Comparison of ENCODE assay signal across 21 cellular contexts in the genomic region with DNA sequence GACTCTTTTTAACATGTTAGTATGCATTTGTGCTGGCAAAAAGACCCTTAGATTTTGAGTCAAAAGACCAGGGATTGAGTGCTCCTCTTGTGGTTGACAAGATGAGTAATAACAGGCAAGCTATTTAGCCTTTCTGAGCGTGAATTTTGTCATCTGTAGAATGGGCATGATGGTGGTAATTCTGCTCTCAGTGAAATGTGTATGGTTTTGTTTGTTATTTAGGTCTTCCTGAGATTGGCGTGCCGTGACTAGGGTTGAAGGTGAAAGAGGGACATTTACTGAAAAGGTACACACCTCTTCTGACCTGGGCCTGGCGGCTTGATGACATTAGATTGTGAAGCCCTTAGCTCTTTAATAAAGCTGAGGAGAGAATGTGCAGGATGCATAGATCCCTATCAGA. TPM values are rescaled to one million over a fixed set of nuclear protein-coding genes. Genes with fewer than 3 reads are reported as not detected.
DNase-seq lines count a peak whose midpoint lies in the region; ATAC-seq and TF ChIP-seq lines count a peak whose summit lies in the region.
"Had no signal": no experiment of that assay in that cellular context is flagged by ENCODE, and none has a peak within 500 bp of the region (broad histone marks: within the 10 kb centered on the region; RNA-seq: fewer than 3 reads in every experiment).

No MANE protein-coding gene starts in this region.

- no peak overlapping the region for H3K4me3 ChIP-seq in dorsolateral prefrontal cortex
- H3K4me3 ChIP-seq: colonic mucosa, PC-9, SK-N-MC, thoracic aorta had no signal

- H3K27me3 ChIP-seq in dorsolateral prefrontal cortex, result peaks cover 0 to 5% (median 0%) of the 10 kb centered on the region in 45 donors
- H3K27me3 ChIP-seq: colonic mucosa had no signal

- no peak for DNase-seq in stimulated activated CD4-positive, alpha-beta T cell treated with anti-CD3 and anti-CD28 coated beads, Interleukin-4, amount 100 ng/mL, for 24 hours
- DNase-seq in dorsolateral prefrontal cortex (no peak), DMS79 (lab: John Stamatoyannopoulos, UW) (no peak)
- DNase-seq: activated CD4-positive, alpha-beta T cell treated with anti-CD3 and anti-CD28 coated beads for 1 hour; activated naive CD8-positive, alpha-beta T cell treated with anti-CD3 and anti-CD28 coated beads, Interleukin-2, amount 10 ng/mL, durations not matched to agents 7 days and 5 days; Calu3; colonic mucosa; hippocampal formation; naive B cell; NCI-H1048; NCI-H526; PC-9; small intestine; T-helper 9 cell had no signal

- intact Hi-C loops in dorsolateral prefrontal cortex (cut with DNase I), result loop anchor here (2.0 to 10.0 kb wide), 4 partner anchors 108 to 421 kb away; a partner anchor contains a TSS

- TF ChIP-seq CTCF in VCaP (conservative IDR thresholded peaks at IDR 0.05), result no peak
- no peak for TF ChIP-seq CTCF in dorsolateral prefrontal cortex (IDR thresholded peaks at IDR 0.05 in 54 of 56, conservative IDR thresholded peaks at IDR 0.05 in 2 of 56; ENCODE audit: low read depth in 1 of 56, partially characterized antibody in 56 of 56)

- peak; percentile 50 for ATAC-seq in GM18519 (IDR thresholded peaks at IDR 0.05; ENCODE audit: low FRiP score, unreplicated experiment)
- ATAC-seq in GM19452 (IDR thresholded peaks at IDR 0.05; ENCODE audit: unreplicated experiment), result peak; percentile 64
- peak; percentile 83 for ATAC-seq in HG02870 (IDR thresholded peaks at IDR 0.05; ENCODE audit: unreplicated experiment)

- H3K27ac ChIP-seq in VCaP (peak overlapping the region; percentile 97; the same call in 1 of the 2 replicates), dorsolateral prefrontal cortex (no peak overlapping the region)
- H3K27ac ChIP-seq: colonic mucosa, KMS-11, PC-9, SK-N-MC, thoracic aorta had no signal

RNA-seq across cellular contexts. Expression of a gene that starts 8.4 kb away (rescaled TPM):
- total RNA-seq in dorsolateral prefrontal cortex, result 10 to 100 TPM; 13.4 to 26.1 (median 19.8) TPM
